8 cellular contexts compared by ENCODE assay signal in the genomic region with DNA sequence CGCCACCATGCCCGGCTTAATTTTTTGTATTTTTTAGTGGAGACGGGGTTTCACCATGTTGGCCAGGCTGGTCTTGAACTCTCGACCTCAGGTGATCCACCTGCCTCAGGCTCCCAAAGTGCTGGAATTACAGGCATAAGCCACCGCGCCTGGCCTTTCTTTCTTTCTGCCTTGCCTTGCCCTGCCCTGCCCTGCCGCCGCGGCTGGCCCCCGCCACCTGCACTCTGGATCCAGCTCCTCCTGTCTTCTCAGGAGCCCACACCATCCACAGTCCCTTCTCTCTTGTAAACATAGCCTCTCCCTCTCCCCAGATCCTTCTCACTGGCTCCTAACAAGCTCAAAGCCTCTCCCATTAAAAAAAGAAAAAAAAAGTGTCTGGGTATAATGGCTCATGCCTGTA. TPM values are rescaled to one million over a fixed set of nuclear protein-coding genes. Genes with fewer than 3 reads are reported as not detected.
"Had no signal": no experiment of that assay in that cellular context is flagged by ENCODE, and none has a peak within 500 bp of the region (broad histone marks: within the 10 kb centered on the region; RNA-seq: fewer than 3 reads in every experiment).

No MANE protein-coding gene starts in this region.

RNA-seq across cellular contexts. Expression of a gene that starts 44.4 kb away (rescaled TPM):
- total RNA-seq: lung, natural killer cell, omental fat pad, right cardiac atrium, stomach, thyroid gland, transverse colon, upper lobe of right lung had no signal
